9 cellular contexts compared by ENCODE assay signal in the genomic region with DNA sequence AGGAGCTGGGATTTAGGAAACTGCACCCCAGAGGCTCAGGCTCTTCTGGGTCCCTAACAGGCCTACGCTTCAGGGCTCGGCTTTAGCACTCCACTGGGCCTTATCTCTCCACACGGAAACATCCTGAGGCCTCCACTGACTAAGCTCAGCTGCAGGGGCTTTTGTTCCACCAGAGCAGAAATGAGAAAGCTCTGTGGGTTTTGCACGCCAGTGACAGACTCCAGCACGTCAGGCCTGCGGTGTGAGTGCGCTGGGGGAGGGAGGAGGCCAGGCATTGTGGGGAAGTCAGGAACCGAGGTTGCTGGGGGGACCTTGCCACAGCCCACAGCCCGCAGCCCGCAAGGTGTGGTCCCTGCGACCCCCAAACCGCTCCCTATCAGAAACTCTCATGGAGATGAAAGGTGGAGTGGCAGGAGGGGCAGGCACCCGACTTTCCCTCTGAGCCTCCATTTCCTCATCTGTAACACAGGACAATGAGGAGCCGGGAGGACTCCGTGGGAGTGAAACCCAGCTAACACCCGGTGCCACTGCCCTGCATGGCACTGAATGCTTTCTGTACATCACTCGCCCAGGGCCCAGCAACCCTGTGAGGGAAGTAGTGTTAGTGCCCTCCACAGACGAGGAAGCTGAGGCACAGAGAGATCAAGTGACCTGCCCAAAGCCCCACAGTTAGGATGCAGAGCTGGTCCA.
DNase-seq lines count a peak whose midpoint lies in the region; ATAC-seq and TF ChIP-seq lines count a peak whose summit lies in the region.
"Had no signal": no experiment of that assay in that cellular context is flagged by ENCODE, and none has a peak within 500 bp of the region (broad histone marks: within the 10 kb centered on the region; RNA-seq: fewer than 3 reads in every experiment).

No MANE protein-coding gene starts in this region.

- no peaks in the 10 kb centered on the region for H3K27me3 ChIP-seq in CD8-positive, alpha-beta T cell (ENCODE audit: insufficient read depth, low read length)

- peak in 2 of 7 experiments; percentile 5 to 45 for DNase-seq in CD8-positive, alpha-beta T cell
- DNase-seq in immature natural killer cell (peak in 2 of 3 donors; percentile 1 to 3), DMS53 treated with DMSO at 0.1 percent for 48 hours (lab: John Stamatoyannopoulos, UW; ENCODE audit: unreplicated experiment) (no peak), HuH-7.5 (ENCODE audit: low spot score) (no peak), NCI-H146 treated with DMSO at 0.1 percent for 48 hours (lab: John Stamatoyannopoulos, UW; ENCODE audit: unreplicated experiment) (no peak)
- no peak for DNase-seq in effector memory CD8-positive, alpha-beta T cell
- DNase-seq: mesendoderm had no signal

- H3K27ac ChIP-seq in CD8-positive, alpha-beta T cell (ENCODE audit: low read depth, low read length) = no peak overlapping the region

- peaks cover 13% of the 10 kb centered on the region for H3K4me1 Mint-ChIP-seq in CD8-positive, alpha-beta T cell (ENCODE audit: low read depth)
- peaks cover 0 to 4% of the 10 kb centered on the region in 2 donors for H3K4me1 Mint-ChIP-seq in immature natural killer cell
- peaks cover 5 to 6% of the 10 kb centered on the region in 2 donors for H3K4me1 Mint-ChIP-seq in effector memory CD8-positive, alpha-beta T cell (ENCODE audit: low read depth in 2 of 2)

- no peaks in the 10 kb centered on the region for H3K9me3 Mint-ChIP-seq in CD8-positive, alpha-beta T cell
- no peaks in the 10 kb centered on the region for H3K9me3 Mint-ChIP-seq in immature natural killer cell
- H3K9me3 Mint-ChIP-seq in effector memory CD8-positive, alpha-beta T cell = no peaks in the 10 kb centered on the region

- ATAC-seq in CD8-positive, alpha-beta T cell = peak; percentile 17
- ATAC-seq in GM19438 (IDR thresholded peaks at IDR 0.05; ENCODE audit: low read depth, unreplicated experiment) (peak; percentile 84), HG03565 (IDR thresholded peaks at IDR 0.05; ENCODE audit: unreplicated experiment) (peak; percentile 72)
- no peak for ATAC-seq in effector memory CD8-positive, alpha-beta T cell (replicated peaks)

- no peaks in the 10 kb centered on the region for H3K9me3 ChIP-seq in CD8-positive, alpha-beta T cell (ENCODE audit: low read length)

- no peaks in the 10 kb centered on the region for H3K36me3 ChIP-seq in CD8-positive, alpha-beta T cell (ENCODE audit: insufficient read depth, low read length)

- no peak overlapping the region for H3K27ac Mint-ChIP-seq in CD8-positive, alpha-beta T cell
- no peak overlapping the region for H3K27ac Mint-ChIP-seq in immature natural killer cell
- H3K27ac Mint-ChIP-seq in effector memory CD8-positive, alpha-beta T cell = no peak overlapping the region

- no peaks in the 10 kb centered on the region for H3K36me3 Mint-ChIP-seq in CD8-positive, alpha-beta T cell
- no peaks in the 10 kb centered on the region for H3K36me3 Mint-ChIP-seq in immature natural killer cell
- H3K36me3 Mint-ChIP-seq in effector memory CD8-positive, alpha-beta T cell (ENCODE audit: insufficient read depth) = no peaks in the 10 kb centered on the region

- CTCF ChIA-PET in CD8-positive, alpha-beta T cell (lab: Charles Lee) = no interaction called here

- peaks cover 8% of the 10 kb centered on the region for H3K4me1 ChIP-seq in CD8-positive, alpha-beta T cell (ENCODE audit: insufficient read depth, low read length)

- intact Hi-C loops in CD8-positive, alpha-beta T cell (cut with DNase I, micrococcal nuclease) = no loop called here

- POLR2A ChIA-PET in CD8-positive, alpha-beta T cell (lab: Charles Lee) = no interaction called here

- H3K4me3 ChIP-seq in CD8-positive, alpha-beta T cell (ENCODE audit: low read depth, low read length) = no peak overlapping the region

- no peak overlapping the region for H3K4me3 Mint-ChIP-seq in CD8-positive, alpha-beta T cell
- peak overlapping the region in 2 of 5 donors; percentile 7 for H3K4me3 Mint-ChIP-seq in immature natural killer cell
- H3K4me3 Mint-ChIP-seq in effector memory CD8-positive, alpha-beta T cell = no peak overlapping the region

- H3K27me3 Mint-ChIP-seq in CD8-positive, alpha-beta T cell (ENCODE audit: low read depth) = peaks cover 25% of the 10 kb centered on the region
- H3K27me3 Mint-ChIP-seq in immature natural killer cell (ENCODE audit: low read depth in 3 of 3) = peaks cover 5 to 9% (median 8%) of the 10 kb centered on the region in 3 donors
- peaks cover 64 to 84% of the 10 kb centered on the region in 2 donors for H3K27me3 Mint-ChIP-seq in effector memory CD8-positive, alpha-beta T cell

- no peak for TF ChIP-seq CTCF in CD8-positive, alpha-beta T cell (IDR thresholded peaks at IDR 0.05)

Comparison
In these comparisons a context has a peak if more than half of its experiments do, and no peak if none do; other contexts are left out.
1. DNase-seq: peak in immature natural killer cell (2 of 3); none in DMS53 treated with DMSO at 0.1 percent for 48 hours (single experiment), HuH-7.5 (single experiment), NCI-H146 treated with DMSO at 0.1 percent for 48 hours (single experiment) and effector memory CD8-positive, alpha-beta T cell (0 of 3).